Comparison of ENCODE assay signal across 31 cellular contexts in the genomic region with DNA sequence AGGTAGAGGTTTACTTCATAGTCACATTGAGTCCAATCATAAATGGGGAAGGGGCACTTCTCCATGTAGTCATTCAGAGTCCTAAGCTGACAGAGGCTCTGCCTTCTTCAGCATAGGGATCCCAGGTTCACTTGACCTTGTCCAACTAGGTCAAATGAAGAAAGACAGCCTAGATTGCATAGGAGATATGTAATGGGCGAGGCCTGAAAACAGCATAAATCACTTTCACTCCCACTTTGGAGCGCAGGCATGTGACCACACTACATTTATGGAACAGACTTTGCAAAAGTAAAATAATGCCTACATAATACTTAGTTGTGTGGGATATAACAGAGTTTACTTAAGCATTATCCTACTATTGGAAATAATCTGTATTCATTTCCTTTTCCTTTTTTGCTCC. TPM values are rescaled to one million over a fixed set of nuclear protein-coding genes. Genes with fewer than 3 reads are reported as not detected.
"Had no signal": no experiment of that assay in that cellular context is flagged by ENCODE, and none has a peak within 500 bp of the region (broad histone marks: within the 10 kb centered on the region; RNA-seq: fewer than 3 reads in every experiment).

No MANE protein-coding gene starts in this region.

- H3K36me3 ChIP-seq: ascending aorta, breast epithelium had no signal

- ATAC-seq: activated CD4-positive, alpha-beta T cell treated with anti-CD3 and anti-CD28 coated beads for 36 hours; activated naive CD4-positive, alpha-beta T cell treated with anti-CD3 and anti-CD28 coated beads, Interleukin-2, amount 50 U/mL, for 72 hours; activated T-cell treated with anti-CD3 and anti-CD28 coated beads, Interleukin-2, amount 50 U/mL, for 72 hours; esophagus mucosa; T-helper 17 cell had no signal

- H3K9me3 Mint-ChIP-seq: activated CD4-positive, alpha-beta memory T cell treated with anti-CD3 and anti-CD28 coated beads for 36 hours; activated CD4-positive, alpha-beta T cell treated with anti-CD3 and anti-CD28 coated beads, Interleukin-2, amount 10 ng/mL, durations not matched to agents 24 days and 14 days; activated naive CD4-positive, alpha-beta T cell treated with anti-CD3 and anti-CD28 coated beads, Interleukin-2, amount 10 ng/mL, durations not matched to agents 7 days and 5 days; activated naive CD4-positive, alpha-beta T cell treated with anti-CD3 and anti-CD28 coated beads, Interleukin-2, amount 50 U/mL, for 72 hours; activated naive CD8-positive, alpha-beta T cell treated with anti-CD3 and anti-CD28 coated beads, Interleukin-2, amount 10 ng/mL, durations not matched to agents 7 days and 5 days; activated T-cell treated with anti-CD3 and anti-CD28 coated beads, Interleukin-2, amount 50 U/mL, for 24 hours; activated T-cell treated with anti-CD3 and anti-CD28 coated beads, Interleukin-2, amount 50 U/mL, for 72 hours; brain; central memory CD8-positive, alpha-beta T cell; dendritic cell treated with granulocyte-macrophage colony-stimulating factor and Interleukin-4, amounts not matched to agents 40 ng/mL and 50 ng/mL, for 4 days; endodermal cell; T-helper 2 cell treated with Interferon-gamma antibody and Interleukin-4, amounts not matched to agents 5 μg/mL and 100 μg/mL, for 36 hours had no signal

- H3K27ac ChIP-seq: ascending aorta, breast epithelium, coronary artery, dorsolateral prefrontal cortex had no signal

- H3K27me3 Mint-ChIP-seq: activated CD4-positive, alpha-beta memory T cell treated with anti-CD3 and anti-CD28 coated beads for 36 hours; activated CD4-positive, alpha-beta T cell treated with anti-CD3 and anti-CD28 coated beads for 36 hours; activated CD4-positive, alpha-beta T cell treated with anti-CD3 and anti-CD28 coated beads, Interleukin-2, amount 10 ng/mL, durations not matched to agents 24 days and 14 days; activated naive CD4-positive, alpha-beta T cell treated with anti-CD3 and anti-CD28 coated beads, Interleukin-2, amount 10 ng/mL, durations not matched to agents 7 days and 5 days; activated naive CD8-positive, alpha-beta T cell treated with anti-CD3 and anti-CD28 coated beads, Interleukin-2, amount 10 ng/mL, durations not matched to agents 7 days and 5 days; activated T-cell treated with anti-CD3 and anti-CD28 coated beads, Interleukin-2, amount 50 U/mL, for 24 hours; brain; central memory CD8-positive, alpha-beta T cell; dendritic cell treated with granulocyte-macrophage colony-stimulating factor and Interleukin-4, amounts not matched to agents 40 ng/mL and 50 ng/mL, for 4 days; T-helper 17 cell had no signal

- DNase-seq: activated CD4-positive, alpha-beta memory T cell treated with anti-CD3 and anti-CD28 coated beads for 36 hours; activated CD4-positive, alpha-beta T cell treated with anti-CD3 and anti-CD28 coated beads for 36 hours; activated CD4-positive, alpha-beta T cell treated with anti-CD3 and anti-CD28 coated beads, Interleukin-2, amount 10 ng/mL, durations not matched to agents 24 days and 14 days; activated CD4-positive, CD25-positive, alpha-beta regulatory T cell; activated CD4-positive, CD25-positive, alpha-beta regulatory T cell treated with anti-CD3 and anti-CD28 coated beads, Interleukin-2, amount 50 U/mL, for 72 hours; activated CD8-positive, alpha-beta memory T cell treated with anti-CD3 and anti-CD28 coated beads, Interleukin-2, amount 50 U/mL, for 48 hours; activated gamma-delta T cell; activated naive CD4-positive, alpha-beta T cell; activated naive CD4-positive, alpha-beta T cell treated with anti-CD3 and anti-CD28 coated beads, Interleukin-2, amount 10 ng/mL, durations not matched to agents 7 days and 5 days; activated naive CD8-positive, alpha-beta T cell treated with anti-CD3 and anti-CD28 coated beads, Interleukin-2, amount 10 ng/mL, durations not matched to agents 7 days and 5 days; activated T-cell treated with anti-CD3 and anti-CD28 coated beads for 4 hours; activated T-cell treated with anti-CD3 and anti-CD28 coated beads, Interleukin-2, amount 50 U/mL, for 24 hours; activated T-cell treated with anti-CD3 and anti-CD28 coated beads, Interleukin-2, amount 50 U/mL, for 72 hours; dorsolateral prefrontal cortex; effector memory CD4-positive, alpha-beta T cell; endodermal cell; foreskin fibroblast; head of caudate nucleus; T-helper 1 cell; T-helper 17 cell; T1000 had no signal

- H3K4me3 ChIP-seq: ascending aorta, breast epithelium, coronary artery, dorsolateral prefrontal cortex had no signal

- H3K4me3 Mint-ChIP-seq: activated CD4-positive, alpha-beta memory T cell treated with anti-CD3 and anti-CD28 coated beads for 36 hours; activated CD4-positive, alpha-beta T cell treated with anti-CD3 and anti-CD28 coated beads for 36 hours; activated CD4-positive, alpha-beta T cell treated with anti-CD3 and anti-CD28 coated beads, Interleukin-2, amount 10 ng/mL, durations not matched to agents 24 days and 14 days; activated naive CD4-positive, alpha-beta T cell treated with anti-CD3 and anti-CD28 coated beads, Interleukin-2, amount 10 ng/mL, durations not matched to agents 7 days and 5 days; activated naive CD8-positive, alpha-beta T cell treated with anti-CD3 and anti-CD28 coated beads, Interleukin-2, amount 10 ng/mL, durations not matched to agents 7 days and 5 days; activated T-cell treated with anti-CD3 and anti-CD28 coated beads, Interleukin-2, amount 50 U/mL, for 24 hours; activated T-cell treated with anti-CD3 and anti-CD28 coated beads, Interleukin-2, amount 50 U/mL, for 72 hours; brain; central memory CD8-positive, alpha-beta T cell; dendritic cell treated with granulocyte-macrophage colony-stimulating factor and Interleukin-4, amounts not matched to agents 40 ng/mL and 50 ng/mL, for 4 days; endodermal cell; T-helper 17 cell; T-helper 2 cell treated with Interferon-gamma antibody and Interleukin-4, amounts not matched to agents 5 μg/mL and 100 μg/mL, for 36 hours had no signal

- H3K4me1 ChIP-seq: ascending aorta, breast epithelium had no signal

- H3K4me1 Mint-ChIP-seq: activated CD4-positive, alpha-beta T cell treated with anti-CD3 and anti-CD28 coated beads for 36 hours; activated CD4-positive, alpha-beta T cell treated with anti-CD3 and anti-CD28 coated beads, Interleukin-2, amount 10 ng/mL, durations not matched to agents 24 days and 14 days; activated naive CD4-positive, alpha-beta T cell treated with anti-CD3 and anti-CD28 coated beads, Interleukin-2, amount 10 ng/mL, durations not matched to agents 7 days and 5 days; activated naive CD8-positive, alpha-beta T cell treated with anti-CD3 and anti-CD28 coated beads, Interleukin-2, amount 10 ng/mL, durations not matched to agents 7 days and 5 days; brain; central memory CD8-positive, alpha-beta T cell; T-helper 17 cell had no signal

- H3K27ac Mint-ChIP-seq: activated CD4-positive, alpha-beta memory T cell treated with anti-CD3 and anti-CD28 coated beads for 36 hours; activated CD4-positive, alpha-beta T cell treated with anti-CD3 and anti-CD28 coated beads for 36 hours; activated CD4-positive, alpha-beta T cell treated with anti-CD3 and anti-CD28 coated beads, Interleukin-2, amount 10 ng/mL, durations not matched to agents 24 days and 14 days; activated naive CD4-positive, alpha-beta T cell treated with anti-CD3 and anti-CD28 coated beads, Interleukin-2, amount 10 ng/mL, durations not matched to agents 7 days and 5 days; activated naive CD4-positive, alpha-beta T cell treated with anti-CD3 and anti-CD28 coated beads, Interleukin-2, amount 50 U/mL, for 72 hours; activated naive CD8-positive, alpha-beta T cell treated with anti-CD3 and anti-CD28 coated beads, Interleukin-2, amount 10 ng/mL, durations not matched to agents 7 days and 5 days; activated T-cell treated with anti-CD3 and anti-CD28 coated beads, Interleukin-2, amount 50 U/mL, for 24 hours; activated T-cell treated with anti-CD3 and anti-CD28 coated beads, Interleukin-2, amount 50 U/mL, for 72 hours; brain; dendritic cell treated with granulocyte-macrophage colony-stimulating factor and Interleukin-4, amounts not matched to agents 40 ng/mL and 50 ng/mL, for 4 days; endodermal cell; T-helper 17 cell; T-helper 2 cell treated with Interferon-gamma antibody and Interleukin-4, amounts not matched to agents 5 μg/mL and 100 μg/mL, for 36 hours had no signal

- H3K27me3 ChIP-seq: ascending aorta, breast epithelium, dorsolateral prefrontal cortex had no signal

- FAIRE-seq: frontal cortex had no signal

- H3K9me3 ChIP-seq: ascending aorta, breast epithelium had no signal

RNA-seq across cellular contexts. Expression of a gene that starts 51.7 kb away (rescaled TPM):
- total RNA-seq: ascending aorta had no signal
